ENCODE assay signal across 16 cellular contexts in the genomic region with DNA sequence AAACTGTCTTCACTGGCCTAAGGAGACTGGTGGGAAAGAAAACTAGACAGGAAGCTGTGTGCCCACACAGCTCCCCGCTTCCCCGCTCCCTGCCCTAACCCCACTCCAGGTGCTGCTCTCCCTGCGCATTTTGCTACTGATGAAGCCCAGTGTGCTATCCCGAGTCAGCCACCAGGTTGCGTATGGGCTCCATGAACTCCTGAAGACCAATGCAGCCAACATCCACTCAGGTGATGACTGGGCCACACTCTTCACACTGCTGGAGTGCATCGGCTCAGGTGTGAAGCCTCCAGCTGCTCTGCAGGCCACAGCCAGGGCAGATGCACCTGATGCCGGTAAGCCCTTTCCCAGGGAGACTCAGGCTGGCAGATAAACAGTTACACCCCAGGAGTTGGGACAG. TPM values are rescaled to one million over a fixed set of nuclear protein-coding genes. Genes with fewer than 3 reads are reported as not detected.
DNase-seq lines count a peak whose midpoint lies in the region; ATAC-seq and TF ChIP-seq lines count a peak whose summit lies in the region.
"Had no signal": no experiment of that assay in that cellular context is flagged by ENCODE, and none has a peak within 500 bp of the region (broad histone marks: within the 10 kb centered on the region; RNA-seq: fewer than 3 reads in every experiment).

No MANE protein-coding gene starts in this region.

- H3K27me3 Mint-ChIP-seq in type B pancreatic cell = no peaks in the 10 kb centered on the region
- H3K27me3 Mint-ChIP-seq: activated naive CD4-positive, alpha-beta T cell treated with anti-CD3 and anti-CD28 coated beads, Interleukin-2, amount 50 U/mL, for 24 hours had no signal

- H3K9me3 Mint-ChIP-seq in type B pancreatic cell = no peaks in the 10 kb centered on the region
- H3K9me3 Mint-ChIP-seq: activated naive CD4-positive, alpha-beta T cell treated with anti-CD3 and anti-CD28 coated beads, Interleukin-2, amount 50 U/mL, for 24 hours; stimulated activated effector memory CD8-positive, alpha-beta T cell treated with anti-CD3 and anti-CD28 coated beads, Interleukin-12 subunit alpha, Interleukin-12 subunit beta, amount 100 ng/mL, for 72 hours had no signal

- no peak overlapping the region for H3K27ac Mint-ChIP-seq in type B pancreatic cell
- H3K27ac Mint-ChIP-seq: activated naive CD4-positive, alpha-beta T cell treated with anti-CD3 and anti-CD28 coated beads, Interleukin-2, amount 50 U/mL, for 24 hours had no signal

- POLR2A ChIA-PET in Panc1 (lab: Charles Lee) = no interaction called here

- CTCF ChIA-PET in Panc1 (lab: Charles Lee) = interaction anchor here (0.6 kb wide), 1 partner anchor 15 kb away, joined by 7 read pairs; no protein-coding TSS in a partner anchor

- H3K4me3 Mint-ChIP-seq in type B pancreatic cell = no peak overlapping the region
- H3K4me3 Mint-ChIP-seq: activated naive CD4-positive, alpha-beta T cell treated with anti-CD3 and anti-CD28 coated beads, Interleukin-2, amount 50 U/mL, for 24 hours; stimulated activated effector memory CD8-positive, alpha-beta T cell treated with anti-CD3 and anti-CD28 coated beads, Interleukin-12 subunit alpha, Interleukin-12 subunit beta, amount 100 ng/mL, for 72 hours had no signal

- no peaks in the 10 kb centered on the region for H3K4me1 Mint-ChIP-seq in type B pancreatic cell (ENCODE audit: unreplicated experiment)
- H3K4me1 Mint-ChIP-seq: activated naive CD4-positive, alpha-beta T cell treated with anti-CD3 and anti-CD28 coated beads, Interleukin-2, amount 50 U/mL, for 24 hours; stimulated activated effector memory CD8-positive, alpha-beta T cell treated with anti-CD3 and anti-CD28 coated beads, Interleukin-12 subunit alpha, Interleukin-12 subunit beta, amount 100 ng/mL, for 72 hours had no signal

- ATAC-seq in Right ventricle myocardium inferior = peak; percentile 7
- ATAC-seq in Panc1 = peak; percentile 70; the same call in 1 of the 2 replicates
- ATAC-seq in esophagus mucosa = peak; percentile 13
- no peak for ATAC-seq in HG02610 (IDR thresholded peaks at IDR 0.05; ENCODE audit: unreplicated experiment)
- ATAC-seq: stimulated activated effector memory CD8-positive, alpha-beta T cell treated with anti-CD3 and anti-CD28 coated beads, Interleukin-12 subunit alpha, Interleukin-12 subunit beta, amount 100 ng/mL, for 72 hours had no signal

- intact Hi-C loops in Right ventricle myocardium inferior (cut with DNase I) = no loop called here
- intact Hi-C loops in cardiac septum (cut with DNase I) = no loop called here
- intact Hi-C loops in Panc1 (cut with micrococcal nuclease; ENCODE audit: unreplicated experiment) = no loop called here

- BruUV-seq in Panc1 (replicated peaks; lab: Mats Ljungman, UMichigan) = no TSS peak

- TF ChIP-seq CTCF in Panc1 (IDR thresholded peaks at IDR 0.05) (no peak), type B pancreatic cell (conservative IDR thresholded peaks at IDR 0.05) (peak; percentile 18)

- H3K36me3 ChIP-seq in Panc1 (ENCODE audit: control insufficient read depth, insufficient read depth, low read length) = peaks cover 17% of the 10 kb centered on the region

- in situ Hi-C loops in Panc1 (cut with HindIII; ENCODE audit: low pct_unique_long_range_greater_than_20kb, low sequenced_read_pairs) = no loop called here

- H3K9me3 ChIP-seq in Panc1 (ENCODE audit: control insufficient read depth, insufficient read depth, low read depth, low read length) = no peaks in the 10 kb centered on the region

- H3K36me3 Mint-ChIP-seq in type B pancreatic cell = peaks cover 20% of the 10 kb centered on the region

- H3K27me3 ChIP-seq in Panc1 (ENCODE audit: control insufficient read depth, insufficient read depth, low read length) = no peaks in the 10 kb centered on the region

- no peak overlapping the region for H3K27ac ChIP-seq in Panc1 (ENCODE audit: low read length)

- no peak for DNase-seq in Right ventricle myocardium inferior (ENCODE audit: missing footprints)
- DNase-seq in cardiac septum (ENCODE audit: low spot score) = no peak
- DNase-seq in Panc1 (ENCODE audit: low read depth, low spot score) = no peak
- DNase-seq in type B pancreatic cell (ENCODE audit: extremely low spot score, unreplicated experiment) = no peak
- DNase-seq in stimulated activated CD4-positive, alpha-beta T cell treated with anti-CD3 and anti-CD28 coated beads, Interleukin-4, amount 100 ng/mL, for 1 hour = no peak
- DNase-seq in inferior parietal cortex (ENCODE audit: extremely low spot score) = no peak
- DNase-seq: activated CD8-positive, alpha-beta memory T cell treated with anti-CD3 and anti-CD28 coated beads, Interleukin-2, amount 50 U/mL, for 48 hours; central memory CD4-positive, alpha-beta T cell; DMS 273 treated with DMSO at 0.1 percent for 48 hours; GOT3; NCI-H1092; NCI-H446 had no signal

- no peak overlapping the region for H3K4me3 ChIP-seq in Panc1 (ENCODE audit: low read depth in 2 of 2, low read length in 2 of 2)

- no peaks in the 10 kb centered on the region for H3K4me1 ChIP-seq in Panc1 (ENCODE audit: control insufficient read depth, insufficient read depth, low read length)

RNA-seq across cellular contexts. Expression of a gene that starts 20.3 kb away (rescaled TPM):
- 15.1 TPM for total RNA-seq in Right ventricle myocardium inferior
- 20.5 TPM for total RNA-seq in cardiac septum
- 105 TPM for total RNA-seq in Panc1 (2021; ENCODE audit: unreplicated experiment)
- 119 TPM for polyA plus RNA-seq in Panc1 (2012; ENCODE audit: insufficient read length)
- 10.3 TPM for total RNA-seq in esophagus mucosa
- 29.7 and 47.1 TPM in 2 replicates for total RNA-seq in type B pancreatic cell (ENCODE audit: low replicate concordance)

RNA-seq across cellular contexts. Expression of a gene that starts 43.3 kb away (rescaled TPM):
- total RNA-seq in Right ventricle myocardium inferior (0.49 TPM), cardiac septum (1.7 TPM), Panc1 (2021; ENCODE audit: unreplicated experiment) (2.4 TPM), esophagus mucosa (2.0 TPM), type B pancreatic cell (ENCODE audit: low replicate concordance) (7.8 and 9.3 TPM in 2 replicates)
- polyA plus RNA-seq in Panc1 (2012; ENCODE audit: insufficient read length) = 8.3 TPM

RNA-seq across cellular contexts. Expression of a gene that starts 45.4 kb away (rescaled TPM):
- total RNA-seq in Right ventricle myocardium inferior (8.4 TPM), cardiac septum (12.1 TPM), Panc1 (2021; ENCODE audit: unreplicated experiment) (7.9 TPM), esophagus mucosa (9.4 TPM), type B pancreatic cell (ENCODE audit: low replicate concordance) (14.8 and 19.0 TPM in 2 replicates)
- 17.0 TPM for polyA plus RNA-seq in Panc1 (2012; ENCODE audit: insufficient read length)

RNA-seq across cellular contexts. Expression of a gene that starts 57.1 kb away (rescaled TPM):
- total RNA-seq in Right ventricle myocardium inferior = 84.5 TPM
- total RNA-seq in cardiac septum = 62.4 TPM
- total RNA-seq in Panc1 (2021; ENCODE audit: unreplicated experiment) = 79.3 TPM
- 128 TPM for polyA plus RNA-seq in Panc1 (2012; ENCODE audit: insufficient read length)
- 23.7 TPM for total RNA-seq in esophagus mucosa
- total RNA-seq in type B pancreatic cell (ENCODE audit: low replicate concordance) = 44.5 and 86.1 TPM in 2 replicates
